ENCODE assay signal across 8 cellular contexts in the genomic region with DNA sequence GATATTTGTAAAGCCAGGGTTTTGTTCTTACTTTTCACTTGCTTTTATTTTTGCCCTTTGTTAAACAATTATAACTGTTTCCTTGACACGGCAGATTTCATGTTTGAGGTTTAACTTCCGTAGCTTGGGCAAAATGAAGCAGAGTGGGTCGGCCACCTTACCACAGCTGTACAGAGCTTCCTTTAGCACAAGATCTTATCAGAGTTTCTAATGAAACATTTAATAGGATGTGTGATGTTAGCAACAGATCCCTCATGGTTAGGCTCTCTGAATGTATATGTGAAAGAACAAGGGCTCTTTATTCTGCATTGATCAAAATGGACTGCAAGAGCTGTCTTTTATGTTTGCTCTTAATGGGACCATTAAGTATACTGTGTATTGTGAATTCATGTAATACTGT. TPM values are rescaled to one million over a fixed set of nuclear protein-coding genes. Genes with fewer than 3 reads are reported as not detected.
DNase-seq lines count a peak whose midpoint lies in the region; ATAC-seq and TF ChIP-seq lines count a peak whose summit lies in the region.

No MANE protein-coding gene starts in this region.

- 9 to 41% methylated on average over 3 of the region's 3 CpGs for WGBS in lung, 2 donors

- no peak for TF ChIP-seq CTCF in lung (IDR thresholded peaks at IDR 0.05; ENCODE audit: control extremely low read depth, extremely low read depth)

- no peaks in the 10 kb centered on the region for H3K9me3 ChIP-seq in lung (ENCODE audit: control insufficient read depth in 2 of 2, insufficient read depth in 1 of 2, low read length in 1 of 2)

- H3K4me3 ChIP-seq in lung: no peak overlapping the region

- ATAC-seq in GM18502 (IDR thresholded peaks at IDR 0.05; ENCODE audit: poor library complexity, unreplicated experiment) (peak; percentile 90), HG02870 (IDR thresholded peaks at IDR 0.05; ENCODE audit: unreplicated experiment) (peak; percentile 49), lung (ENCODE audit: insufficient read depth, low FRiP score) (peak; percentile 34)

- no peaks in the 10 kb centered on the region for H3K4me1 ChIP-seq in lung (ENCODE audit: control insufficient read depth in 2 of 2, insufficient read depth in 2 of 2, low read length in 2 of 2)

- H3K27me3 ChIP-seq in lung (ENCODE audit: control insufficient read depth, insufficient read depth): no peaks in the 10 kb centered on the region

- H3K36me3 ChIP-seq in lung (ENCODE audit: control insufficient read depth in 2 of 2, insufficient read depth in 2 of 2, low read length in 2 of 2): peaks cover 0 to 5% of the 10 kb centered on the region in 2 donors

- DNase-seq in T-helper 9 cell: peak; percentile 36
- DNase-seq in lung (ENCODE audit: low spot score): no peak
- no peak for DNase-seq in NCI-H446 treated with DMSO at 0.1 percent for 48 hours (lab: John Stamatoyannopoulos, UW)
- DNase-seq in D341Med (ENCODE audit: low spot score): no peak
- no peak for DNase-seq in iPS-NIHi7 (ENCODE audit: extremely low spot score)
- no peak for DNase-seq in DMS 273 (lab: John Stamatoyannopoulos, UW; ENCODE audit: unreplicated experiment)

- H3K27ac ChIP-seq in lung (ENCODE audit: low read depth in 1 of 2, low read length in 1 of 2): no peak overlapping the region

RNA-seq across cellular contexts. Expression of a gene that starts 22.3 kb away (rescaled TPM):
- total RNA-seq in lung: 1 to 10 TPM; 4.8 to 9.2 TPM
- polyA plus RNA-seq in lung: 1 to 10 TPM; 1.4 to 1.8 TPM

RNA-seq across cellular contexts. Expression of a gene that starts 50.7 kb away (rescaled TPM):
- total RNA-seq in lung: 10 to 100 TPM; 23.6 to 37.9 TPM
- 10 to 100 TPM; 13.1 to 22.1 TPM for polyA plus RNA-seq in lung

Comparison
In these comparisons a context has a peak if more than half of its experiments do, and no peak if none do; other contexts are left out.
1. ATAC-seq: peak in every context shown above with its lines; median percentile 90 in GM18502; 49 in HG02870; 34 in lung.